28 cellular contexts compared by ENCODE assay signal in genomic region chr20:5636841-5637240, GRCh38.
"Had no signal": no experiment of that assay in that cellular context is flagged by ENCODE, and none has a peak within 500 bp of the region (broad histone marks: within the 10 kb centered on the region; RNA-seq: fewer than 3 reads in every experiment).

No MANE protein-coding gene starts in this region.

- H3K27ac Mint-ChIP-seq: activated CD4-positive, alpha-beta T cell treated with anti-CD3 and anti-CD28 coated beads for 36 hours; activated CD8-positive, alpha-beta T cell treated with anti-CD3 and anti-CD28 coated beads for 36 hours; activated naive CD8-positive, alpha-beta T cell; activated T-helper 17 cell treated with anti-CD3 and anti-CD28 coated beads, Interleukin-2, amount 50 U/mL, for 72 hours; dendritic cell treated with granulocyte-macrophage colony-stimulating factor and Interleukin-4, amounts not matched to agents 40 ng/mL and 50 ng/mL, for 4 days; endodermal cell had no signal

- H3K36me3 ChIP-seq: brain microvascular endothelial cell had no signal

- H3K4me1 Mint-ChIP-seq: activated T-helper 17 cell treated with anti-CD3 and anti-CD28 coated beads, Interleukin-2, amount 50 U/mL, for 72 hours; central memory CD8-positive, alpha-beta T cell; endodermal cell had no signal

- ATAC-seq: activated CD4-positive, alpha-beta T cell treated with anti-CD3 and anti-CD28 coated beads for 36 hours; activated CD8-positive, alpha-beta T cell treated with anti-CD3 and anti-CD28 coated beads for 36 hours; activated T-cell treated with anti-CD3 and anti-CD28 coated beads, Interleukin-2, amount 50 U/mL, for 4 hours; activated T-helper 17 cell treated with anti-CD3 and anti-CD28 coated beads, Interleukin-2, amount 50 U/mL, for 72 hours; esophagus mucosa had no signal

- H3K9me3 Mint-ChIP-seq: activated T-helper 17 cell treated with anti-CD3 and anti-CD28 coated beads, Interleukin-2, amount 50 U/mL, for 72 hours; central memory CD8-positive, alpha-beta T cell had no signal

- H3K4me3 Mint-ChIP-seq: activated CD4-positive, alpha-beta T cell treated with anti-CD3 and anti-CD28 coated beads for 36 hours; activated CD8-positive, alpha-beta T cell treated with anti-CD3 and anti-CD28 coated beads for 36 hours; activated naive CD8-positive, alpha-beta T cell; activated T-cell treated with anti-CD3 and anti-CD28 coated beads, Interleukin-2, amount 50 U/mL, for 4 hours; activated T-helper 17 cell treated with anti-CD3 and anti-CD28 coated beads, Interleukin-2, amount 50 U/mL, for 72 hours; central memory CD8-positive, alpha-beta T cell; dendritic cell treated with granulocyte-macrophage colony-stimulating factor and Interleukin-4, amounts not matched to agents 40 ng/mL and 50 ng/mL, for 4 days; endodermal cell had no signal

- H3K4me3 ChIP-seq: coronary artery, dorsolateral prefrontal cortex had no signal

- H3K27me3 Mint-ChIP-seq: activated CD4-positive, alpha-beta T cell treated with anti-CD3 and anti-CD28 coated beads for 36 hours; activated CD8-positive, alpha-beta T cell treated with anti-CD3 and anti-CD28 coated beads for 36 hours; activated naive CD8-positive, alpha-beta T cell; activated T-helper 17 cell treated with anti-CD3 and anti-CD28 coated beads, Interleukin-2, amount 50 U/mL, for 72 hours; central memory CD8-positive, alpha-beta T cell; dendritic cell treated with granulocyte-macrophage colony-stimulating factor and Interleukin-4, amounts not matched to agents 40 ng/mL and 50 ng/mL, for 4 days had no signal

- H3K27me3 ChIP-seq: brain microvascular endothelial cell, dorsolateral prefrontal cortex had no signal

- DNase-seq: activated CD4-positive, alpha-beta T cell treated with anti-CD3 and anti-CD28 coated beads for 36 hours; activated CD4-positive, alpha-beta T cell treated with anti-CD3 and anti-CD28 coated beads, Interleukin-2, amount 50 U/mL, for 1 hour; activated CD4-positive, alpha-beta T cell treated with anti-CD3 and anti-CD28 coated beads, Interleukin-2, amount 50 U/mL, for 48 hours; activated CD4-positive, CD25-positive, alpha-beta regulatory T cell; activated CD4-positive, CD25-positive, alpha-beta regulatory T cell treated with anti-CD3 and anti-CD28 coated beads, Interleukin-2, amount 50 U/mL, for 72 hours; activated CD8-positive, alpha-beta memory T cell treated with anti-CD3 and anti-CD28 coated beads for 24 hours; activated CD8-positive, alpha-beta T cell treated with anti-CD3 and anti-CD28 coated beads for 36 hours; activated effector memory CD4-positive, alpha-beta T cell treated with Interleukin-2 at 50 U/mL for 16 hours; activated gamma-delta T cell treated with Interleukin-2 at 50 U/mL for 16 hours; activated naive CD4-positive, alpha-beta T cell treated with anti-CD3 and anti-CD28 coated beads, Interleukin-2, amount 50 U/mL, for 16 hours; activated naive CD4-positive, alpha-beta T cell treated with Interleukin-2 at 50 U/mL for 16 hours; activated T-cell treated with anti-CD3 and anti-CD28 coated beads, Interleukin-2, amount 50 U/mL, for 4 hours; amniotic stem cell; anterior cingulate cortex; brain microvascular endothelial cell; dorsolateral prefrontal cortex; effector memory CD4-positive, alpha-beta T cell; endodermal cell; foreskin fibroblast; head of caudate nucleus; T-helper 1 cell; T-helper 2 cell had no signal

- H3K27ac ChIP-seq: brain microvascular endothelial cell, coronary artery, dorsolateral prefrontal cortex had no signal
